In genomic region chr17:236641-237405, GRCh38 we compare ENCODE assay signal across 18 cellular contexts. TPM values are rescaled to one million over a fixed set of nuclear protein-coding genes. Genes with fewer than 3 reads are reported as not detected.
DNase-seq lines count a peak whose midpoint lies in the region; ATAC-seq, FAIRE-seq and TF ChIP-seq lines count a peak whose summit lies in the region.
"Had no signal": no experiment of that assay in that cellular context is flagged by ENCODE, and none has a peak within 500 bp of the region (broad histone marks: within the 10 kb centered on the region; RNA-seq: fewer than 3 reads in every experiment).

No MANE protein-coding gene starts in this region.

- H3K27ac ChIP-seq in GM23338 (ENCODE audit: low read depth) (no peak overlapping the region), kidney (ENCODE audit: low read depth in 2 of 2, low read length in 2 of 2) (no peak overlapping the region), OCI-LY7 (ENCODE audit: low read depth, low read length, poor library complexity, severe bottlenecking) (no peak overlapping the region)

- H3K4me2 ChIP-seq in GM23338 (no peak overlapping the region), OCI-LY7 (ENCODE audit: low read length) (no peak overlapping the region)

- H3K9me3 Mint-ChIP-seq in GM23338: no peaks in the 10 kb centered on the region
- H3K9me3 Mint-ChIP-seq: activated CD4-positive, alpha-beta T cell treated with anti-CD3 and anti-CD28 coated beads, Interleukin-2, amount 10 ng/mL, durations not matched to agents 24 days and 14 days; endodermal cell had no signal

- H4K20me1 ChIP-seq in GM23338 (replicated peaks; ENCODE audit: insufficient read depth): no peaks in the 10 kb centered on the region
- no peaks in the 10 kb centered on the region for H4K20me1 ChIP-seq in OCI-LY7 (ENCODE audit: insufficient read depth, low read length)

- no peaks in the 10 kb centered on the region for H3K79me2 ChIP-seq in GM23338 (replicated peaks; ENCODE audit: insufficient read depth)
- no peaks in the 10 kb centered on the region for H3K79me2 ChIP-seq in OCI-LY7 (ENCODE audit: insufficient read depth, low read depth, low read length)

- H3K4me3 ChIP-seq in GM23338: no peak overlapping the region
- H3K4me3 ChIP-seq in kidney (ENCODE audit: low read length in 2 of 2): no peak overlapping the region
- no peak overlapping the region for H3K4me3 ChIP-seq in OCI-LY7 (ENCODE audit: low read depth, low read length, poor library complexity, severe bottlenecking)

- H3K9me3 ChIP-seq in kidney (ENCODE audit: control insufficient read depth in 1 of 2, low read length in 2 of 2) (no peaks in the 10 kb centered on the region), OCI-LY7 (ENCODE audit: low read length) (no peaks in the 10 kb centered on the region)

- no TSS peak for BruUV-seq in OCI-LY7 (replicated peaks; lab: Mats Ljungman, UMichigan)

- POLR2A ChIA-PET in OCI-LY7 (lab: Charles Lee): no interaction called here

- no peaks in the 10 kb centered on the region for H3F3A ChIP-seq in GM23338 (replicated peaks; ENCODE audit: low read depth)

- H3K27ac Mint-ChIP-seq in GM23338: 0 out of 2 replicates have a peak overlapping the region, but pooled peaks have one; percentile 40
- H3K27ac Mint-ChIP-seq: activated CD4-positive, alpha-beta T cell treated with anti-CD3 and anti-CD28 coated beads, Interleukin-2, amount 10 ng/mL, durations not matched to agents 24 days and 14 days; endodermal cell had no signal

- H3K4me1 Mint-ChIP-seq in GM23338: peaks cover 46% of the 10 kb centered on the region

- H3K4me1 ChIP-seq in GM23338 (ENCODE audit: insufficient read depth) (no peaks in the 10 kb centered on the region; the same call in 1 of the 2 replicates), kidney (ENCODE audit: control insufficient read depth in 1 of 2, insufficient read depth in 1 of 2, low read depth in 1 of 2, low read length in 2 of 2) (no peaks in the 10 kb centered on the region), OCI-LY7 (ENCODE audit: insufficient read depth, low read length, poor library complexity, severe bottlenecking) (peaks cover 30% of the 10 kb centered on the region)

- no peaks in the 10 kb centered on the region for H3K9me2 ChIP-seq in GM23338 (ENCODE audit: insufficient read depth)
- no peaks in the 10 kb centered on the region for H3K9me2 ChIP-seq in OCI-LY7 (ENCODE audit: insufficient read depth, low read length)

- no peak overlapping the region for H3K4me3 Mint-ChIP-seq in GM23338
- H3K4me3 Mint-ChIP-seq: activated CD4-positive, alpha-beta T cell treated with anti-CD3 and anti-CD28 coated beads, Interleukin-2, amount 10 ng/mL, durations not matched to agents 24 days and 14 days; endodermal cell had no signal

- peaks cover 11% of the 10 kb centered on the region for H3K27me3 Mint-ChIP-seq in GM23338 (ENCODE audit: insufficient read depth, low read depth, poor library complexity)

- H2AFZ ChIP-seq in GM23338: no peak overlapping the region
- no peak overlapping the region for H2AFZ ChIP-seq in OCI-LY7 (ENCODE audit: low read length)

- H3K27me3 ChIP-seq in GM23338 (ENCODE audit: insufficient read depth): no peaks in the 10 kb centered on the region

- CTCF ChIA-PET in OCI-LY7 (lab: Charles Lee; ENCODE audit: unreplicated experiment): no interaction called here

- peak; percentile 63 for ATAC-seq in GM23338
- no peak for ATAC-seq in HG03571 (IDR thresholded peaks at IDR 0.05; ENCODE audit: unreplicated experiment)

- TF ChIP-seq CTCF in GM23338 (conservative IDR thresholded peaks at IDR 0.05; ENCODE audit: low read depth in 2 of 2): no peak
- TF ChIP-seq CTCF in kidney (IDR thresholded peaks at IDR 0.05; ENCODE audit: borderline replicate concordance, extremely low read depth, insufficient read depth): no peak
- TF ChIP-seq CTCF in OCI-LY7 (conservative IDR thresholded peaks at IDR 0.05; ENCODE audit: low read length): no peak

- no peak overlapping the region for H3K9ac ChIP-seq in kidney (ENCODE audit: low read length in 2 of 2)

- DNase-seq in GM23338 (ENCODE audit: low spot score) (no peak), SW480 (ENCODE audit: low spot score) (peak; percentile 76), kidney (peak; percentile 60), renal cortical epithelial cell (ENCODE audit: low read depth) (peak; percentile 4), T1000 (lab: John Stamatoyannopoulos, UW) (no peak), OCI-LY7 (ENCODE audit: low spot score) (no peak)
- no peak for DNase-seq in stimulated activated CD4-positive, alpha-beta T cell treated with anti-CD3 and anti-CD28 coated beads, Interleukin-4, amount 100 ng/mL, for 4 hours
- DNase-seq: activated CD4-positive, alpha-beta T cell treated with anti-CD3 and anti-CD28 coated beads, Interleukin-2, amount 10 ng/mL, durations not matched to agents 24 days and 14 days; activated gamma-delta T cell treated with Interleukin-2 at 50 U/mL for 16 hours; cerebellar nuclear complex; MV-4-11; NCI-H526; occipital lobe; stimulated activated CD4-positive, alpha-beta T cell treated with anti-CD3 and anti-CD28 coated beads, Interleukin-2, amount 100 ng/mL, for 48 hours; T-helper 9 cell had no signal

- intact Hi-C loops in kidney (cut with DNase I): no loop called here
- intact Hi-C loops in OCI-LY7 (cut with micrococcal nuclease; ENCODE audit: unreplicated experiment): no loop called here

- FAIRE-seq in kidney (lab: Jason Lieb, UNC): no peak
- FAIRE-seq: islet of Langerhans had no signal

- H3K36me3 ChIP-seq in GM23338 (ENCODE audit: insufficient read depth) (no peaks in the 10 kb centered on the region), kidney (ENCODE audit: control insufficient read depth in 1 of 2, insufficient read depth in 2 of 2, low read length in 2 of 2) (no peaks in the 10 kb centered on the region), OCI-LY7 (ENCODE audit: insufficient read depth, low read length) (no peaks in the 10 kb centered on the region)

- no peaks in the 10 kb centered on the region for H3K36me3 Mint-ChIP-seq in GM23338 (ENCODE audit: low read depth)

TF ChIP-seq in GM23338, 12 proteins besides CTCF, POLR2A, EP300 and RAD21:
- no peak for TF ChIP-seq JUNB (IDR thresholded peaks at IDR 0.05; ENCODE audit: unreplicated experiment)
- TF ChIP-seq CREB1 (CRISPR knock-in tag; IDR thresholded peaks at IDR 0.05; ENCODE audit: low read depth): no peak

RNA-seq across cellular contexts. Expression of gene DOC2B, which starts 55.4 kb away (rescaled TPM):
- 2.4 and 3.8 TPM in 2 replicates for total RNA-seq in GM23338 (2014; rRNA removed; shearing (Covaris generic))
- polyA plus RNA-seq in GM23338 (2016; fragmentation: Nextera tagmentation; extraction: Ambion mirVana) (0.42 and 0.66 TPM in 2 replicates), kidney (ENCODE audit: insufficient read depth, low read depth, low replicate concordance) (4.2 TPM)
- total RNA-seq in kidney (21.6 TPM), renal cortical epithelial cell (2.8 and 77.6 TPM in 2 replicates), OCI-LY7 (2022) (not detected in 2 replicates)
- not detected in 2 replicates for total RNA-seq in OCI-LY7 (2014; rRNA removed; shearing (Covaris generic))

Comparison
In these comparisons a context has a peak if more than half of its experiments do, and no peak if none do; other contexts are left out.
1. DNase-seq: peak in SW480 (single experiment), kidney (single experiment) and renal cortical epithelial cell (single experiment); none in GM23338 (single experiment), T1000 (single experiment), stimulated activated CD4-positive, alpha-beta T cell treated with anti-CD3 and anti-CD28 coated beads, Interleukin-4, amount 100 ng/mL, for 4 hours (0 of 2) and OCI-LY7 (single experiment).